In the genomic region with DNA sequence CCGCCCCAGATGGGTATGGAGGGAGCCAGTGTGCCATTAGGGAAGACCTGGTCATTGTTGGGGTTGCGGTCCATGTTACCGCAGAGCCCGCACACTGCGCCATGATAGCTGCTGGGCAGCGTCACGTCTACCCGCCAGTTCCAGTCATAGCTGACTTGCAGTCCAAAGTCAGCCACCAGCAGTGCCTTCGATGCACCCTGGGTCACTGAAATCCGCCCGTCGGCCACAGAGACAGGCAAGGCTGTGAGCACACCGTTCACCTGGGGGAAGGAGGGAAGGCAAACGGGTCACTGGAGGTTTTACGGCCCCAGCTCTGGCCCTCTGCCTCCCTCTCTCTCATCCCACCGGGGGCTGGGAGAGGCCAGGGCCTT, we compare ENCODE assay signal across 1 cellular context. TPM values are rescaled to one million over a fixed set of nuclear protein-coding genes. Genes with fewer than 3 reads are reported as not detected.
"Had no signal": no experiment of that assay in that cellular context is flagged by ENCODE, and none has a peak within 500 bp of the region (broad histone marks: within the 10 kb centered on the region; RNA-seq: fewer than 3 reads in every experiment).

No MANE protein-coding gene starts in this region.

RNA-seq across cellular contexts. Expression of a gene that starts 40.2 kb away (rescaled TPM):
- total RNA-seq: endothelial cell of umbilical vein had no signal
